In genomic region chr4:144575181-144575580, GRCh38 we compare ENCODE assay signal across 9 cellular contexts.
DNase-seq lines count a peak whose midpoint lies in the region; ATAC-seq, FAIRE-seq and TF ChIP-seq lines count a peak whose summit lies in the region.
"Had no signal": no experiment of that assay in that cellular context is flagged by ENCODE, and none has a peak within 500 bp of the region (broad histone marks: within the 10 kb centered on the region; RNA-seq: fewer than 3 reads in every experiment).

No MANE protein-coding gene starts in this region.

- CTCF ChIA-PET in A549 (lab: Yijun Ruan, JAX), result interaction anchor here (0.6 kb wide), 1 partner anchor 16 kb away, joined by 3 read pairs; no protein-coding TSS in a partner anchor

- ATAC-seq in A549, result peak in 1 of 2 experiments; percentile 73; a peak in 3 of 6 replicates
- ATAC-seq in GM19463 (IDR thresholded peaks at IDR 0.05; ENCODE audit: unreplicated experiment), result peak; percentile 69

- TF ChIP-seq EP300 in A549 (IDR thresholded peaks at IDR 0.05), result no peak

- H3K4me2 ChIP-seq in A549, result no peak overlapping the region

- no peak overlapping the region for H3K27ac Mint-ChIP-seq in immature natural killer cell

- H3K9me3 ChIP-seq in A549 (no peaks in the 10 kb centered on the region), tibial artery (no peaks in the 10 kb centered on the region)

- WGBS in A549 (ENCODE audit: missing lambda C conversion rate), result 70% methylated on average over 2 of the region's 2 CpGs

- TF ChIP-seq RAD21 in A549 (conservative IDR thresholded peaks at IDR 0.05 in 1 of 2, IDR thresholded peaks at IDR 0.05 in 1 of 2), result peak; percentile 35 to 38; a peak in 3 of 5 replicates

- peaks cover 20% of the 10 kb centered on the region for H3K4me1 ChIP-seq in A549
- peaks cover 0 to 6% (median 0%) of the 10 kb centered on the region in 4 donors for H3K4me1 ChIP-seq in tibial artery

- FAIRE-seq in A549 (lab: Jason Lieb, UNC), result no peak

- DNase-seq in A549 (ENCODE audit: low read depth in 1 of 2, low spot score in 1 of 2), result peak in 1 of 2 experiments; percentile 16
- peak; percentile 7 for DNase-seq in NCI-H2171 treated with DMSO at 0.1 percent for 48 hours (lab: John Stamatoyannopoulos, UW)
- peak; percentile 34 for DNase-seq in foreskin melanocyte
- no peak for DNase-seq in immature natural killer cell
- DNase-seq in 8988T, result no peak
- DNase-seq in tibial artery, result no peak
- no peak for DNase-seq in GM20000 (ENCODE audit: low spot score)
- DNase-seq: activated naive CD4-positive, alpha-beta T cell treated with anti-CD3 and anti-CD28 coated beads, Interleukin-2, amount 50 U/mL, for 16 hours had no signal

- POLR2A ChIA-PET in A549 (lab: Yijun Ruan, JAX), result no interaction called here

- H3K4me3 Mint-ChIP-seq in immature natural killer cell, result no peak overlapping the region

- peaks cover 0 to 6% (median 0%) of the 10 kb centered on the region in 6 donors for H3K9me3 Mint-ChIP-seq in immature natural killer cell

- TF ChIP-seq POLR2A in A549 (IDR thresholded peaks at IDR 0.05; ENCODE audit: low read length), result no peak

- peaks cover 0 to 5% of the 10 kb centered on the region in 2 donors for H3K4me1 Mint-ChIP-seq in immature natural killer cell

- intact Hi-C loops in tibial artery (cut with DNase I; ENCODE audit: low total_unique reads), result no loop called here

- H3K4me3 ChIP-seq in A549, result no peak overlapping the region
- no peak overlapping the region for H3K4me3 ChIP-seq in tibial artery

- H3K27ac ChIP-seq in A549, result 0 out of 6 replicates have a peak overlapping the region, but pooled peaks of 1 of the 2 experiments have one; percentile 16
- no peak overlapping the region for H3K27ac ChIP-seq in tibial artery

- H3K27me3 Mint-ChIP-seq in immature natural killer cell (ENCODE audit: low read depth in 3 of 3), result no peaks in the 10 kb centered on the region

- no peaks in the 10 kb centered on the region for H3K27me3 ChIP-seq in tibial artery

- no peaks in the 10 kb centered on the region for H3K36me3 ChIP-seq in tibial artery

- no peak; the same call in 2 of the 3 replicates for TF ChIP-seq CTCF in A549 (IDR thresholded peaks at IDR 0.05)
- TF ChIP-seq CTCF in tibial artery (IDR thresholded peaks at IDR 0.05), result no peak
- TF ChIP-seq CTCF in GM20000 (IDR thresholded peaks at IDR 0.05; ENCODE audit: extremely low read depth, missing control alignments), result no peak

- H3K36me3 Mint-ChIP-seq in immature natural killer cell, result no peaks in the 10 kb centered on the region

TF ChIP-seq in A549, 52 proteins besides CTCF, POLR2A, EP300 and RAD21:
- TF ChIP-seq SMC3 (IDR thresholded peaks at IDR 0.05), result peak; percentile 16; the same call in 1 of the 3 replicates
- TF ChIP-seq, protein P1, sequence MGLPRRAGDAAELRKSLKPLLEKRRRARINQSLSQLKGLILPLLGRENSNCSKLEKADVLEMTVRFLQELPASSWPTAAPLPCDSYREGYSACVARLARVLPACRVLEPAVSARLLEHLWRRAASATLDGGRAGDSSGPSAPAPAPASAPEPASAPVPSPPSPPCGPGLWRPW (IDR thresholded peaks at IDR 0.05), result no peak

Comparison
In these comparisons a context has a peak if more than half of its experiments do, and no peak if none do; other contexts are left out.
1. DNase-seq: peak in NCI-H2171 treated with DMSO at 0.1 percent for 48 hours (single experiment) and foreskin melanocyte (single experiment); none in immature natural killer cell (0 of 3), 8988T (single experiment), tibial artery (0 of 2) and GM20000 (single experiment).